ENCODE assay signal across 1 cellular context in genomic region chr19:610071-610800, GRCh38.
TF ChIP-seq lines count a peak whose summit lies in the region.

No MANE protein-coding gene starts in this region.

TF ChIP-seq in HEK293, 187 proteins besides CTCF, POLR2A, EP300 and RAD21 (continued from another document):
- TF ChIP-seq ZNF692 (tag by site-specific recombination; IDR thresholded peaks at IDR 0.05) (no peak), ZFHX2 (tag by site-specific recombination; conservative IDR thresholded peaks at IDR 0.05) (0 out of 2 replicates have a peak, but pooled peaks have one; percentile 22), ZNF362 (tag by site-specific recombination; IDR thresholded peaks at IDR 0.05) (no peak), KLF1 (tag by site-specific recombination; IDR thresholded peaks at IDR 0.05) (peak; percentile 23; the same call in 1 of the 2 replicates), ZNF2 (tag by site-specific recombination; IDR thresholded peaks at IDR 0.05) (no peak)
